ENCODE assay signal across 11 cellular contexts in the genomic region with DNA sequence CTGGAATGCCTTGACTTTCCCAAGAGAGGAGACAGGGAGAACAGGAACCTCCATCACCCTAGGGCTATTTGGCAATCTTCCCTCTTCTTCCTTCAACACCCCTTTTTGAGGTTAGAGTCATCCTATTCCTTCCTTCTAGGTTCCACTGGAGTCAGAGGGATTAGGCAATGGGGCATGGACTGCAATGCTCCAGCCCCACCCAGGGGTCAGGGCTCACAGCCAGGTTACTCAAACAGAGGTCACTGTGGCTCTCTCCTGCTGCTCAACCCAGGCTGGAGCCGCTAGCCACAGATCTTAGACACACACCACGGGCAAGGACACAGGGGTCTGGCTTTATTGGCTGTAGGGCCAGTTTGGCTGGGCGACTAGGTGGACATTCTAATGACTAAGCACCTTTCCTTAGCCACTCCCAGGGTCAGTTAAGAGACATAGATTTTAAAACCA.
A peak's percentile ranks its signal among the peaks of the same experiment; 100 is the strongest.
DNase-seq lines count a peak whose midpoint lies in the region; ATAC-seq and TF ChIP-seq lines count a peak whose summit lies in the region.
"Had no signal": no experiment of that assay in that cellular context is flagged by ENCODE, and none has a peak within 500 bp of the region (broad histone marks: within the 10 kb centered on the region; RNA-seq: fewer than 3 reads in every experiment).

No MANE protein-coding gene starts in this region.

- no peak overlapping the region for H3K4me3 Mint-ChIP-seq in activated CD4-positive, alpha-beta T cell treated with anti-CD3 and anti-CD28 coated beads for 36 hours
- H3K4me3 Mint-ChIP-seq: activated CD8-positive, alpha-beta T cell treated with anti-CD3 and anti-CD28 coated beads for 36 hours had no signal

- CTCF ChIA-PET in activated CD4-positive, alpha-beta T cell treated with anti-CD3 and anti-CD28 coated beads for 36 hours (lab: Charles Lee): no interaction called here

- POLR2A ChIA-PET in activated CD4-positive, alpha-beta T cell treated with anti-CD3 and anti-CD28 coated beads for 36 hours (lab: Charles Lee): no interaction called here

- no peak for TF ChIP-seq POLR2A in lower leg skin (IDR thresholded peaks at IDR 0.05)

- no peak overlapping the region for H3K27ac Mint-ChIP-seq in activated CD4-positive, alpha-beta T cell treated with anti-CD3 and anti-CD28 coated beads for 36 hours
- H3K27ac Mint-ChIP-seq: activated CD8-positive, alpha-beta T cell treated with anti-CD3 and anti-CD28 coated beads for 36 hours had no signal

- no peak overlapping the region for H3K4me3 ChIP-seq in lower leg skin (ENCODE audit: low read depth, poor library complexity, severe bottlenecking)
- H3K4me3 ChIP-seq: Peyer's patch had no signal

- peaks cover 3% of the 10 kb centered on the region for H3K27me3 Mint-ChIP-seq in activated CD4-positive, alpha-beta T cell treated with anti-CD3 and anti-CD28 coated beads for 36 hours

- DNase-seq in AML-193 (lab: John Stamatoyannopoulos, UW) (peak; percentile 29 to 53), LoVo (ENCODE audit: low spot score) (peak; percentile 78), cerebellar cortex (ENCODE audit: low spot score) (peak; percentile 3), lower leg skin (ENCODE audit: low spot score in 2 of 2) (peak; percentile 56 to 87), activated gamma-delta T cell treated with Interleukin-2 at 50 U/mL for 16 hours (no peak)
- DNase-seq in activated CD4-positive, alpha-beta T cell treated with anti-CD3 and anti-CD28 coated beads for 36 hours: no peak
- DNase-seq: activated CD8-positive, alpha-beta T cell treated with anti-CD3 and anti-CD28 coated beads for 36 hours; foreskin melanocyte had no signal

- 75 to 81% methylated on average over 3 of the region's 3 CpGs for WGBS in lower leg skin, 2 donors

- TF ChIP-seq CTCF in lower leg skin (IDR thresholded peaks at IDR 0.05): peak in 1 of 3 donors; percentile 8

- H3K4me1 Mint-ChIP-seq in activated CD4-positive, alpha-beta T cell treated with anti-CD3 and anti-CD28 coated beads for 36 hours: no peaks in the 10 kb centered on the region

- no peaks in the 10 kb centered on the region for H3K36me3 Mint-ChIP-seq in activated CD4-positive, alpha-beta T cell treated with anti-CD3 and anti-CD28 coated beads for 36 hours (ENCODE audit: low read depth)

- ATAC-seq in GM18867 (IDR thresholded peaks at IDR 0.05; ENCODE audit: unreplicated experiment) (no peak), GM19397 (IDR thresholded peaks at IDR 0.05; ENCODE audit: unreplicated experiment) (no peak)
- ATAC-seq in activated CD4-positive, alpha-beta T cell treated with anti-CD3 and anti-CD28 coated beads for 36 hours: no peak
- ATAC-seq: activated CD8-positive, alpha-beta T cell treated with anti-CD3 and anti-CD28 coated beads for 36 hours had no signal

- intact Hi-C loops in lower leg skin (cut with DNase I; ENCODE audit: low total_unique reads): no loop called here
- intact Hi-C loops in activated CD4-positive, alpha-beta T cell treated with anti-CD3 and anti-CD28 coated beads for 36 hours (cut with DNase I, micrococcal nuclease): no loop called here

- no peaks in the 10 kb centered on the region for H3K9me3 Mint-ChIP-seq in activated CD4-positive, alpha-beta T cell treated with anti-CD3 and anti-CD28 coated beads for 36 hours (ENCODE audit: low read depth)
- H3K9me3 Mint-ChIP-seq: activated CD8-positive, alpha-beta T cell treated with anti-CD3 and anti-CD28 coated beads for 36 hours had no signal

Comparison
In these comparisons a context has a peak if more than half of its experiments do, and no peak if none do; other contexts are left out.
1. DNase-seq: peak in AML-193 (2 of 2), LoVo (single experiment), cerebellar cortex (single experiment) and lower leg skin (2 of 2); none in activated gamma-delta T cell treated with Interleukin-2 at 50 U/mL for 16 hours (single experiment) and activated CD4-positive, alpha-beta T cell treated with anti-CD3 and anti-CD28 coated beads for 36 hours (single experiment).